In the genomic region with DNA sequence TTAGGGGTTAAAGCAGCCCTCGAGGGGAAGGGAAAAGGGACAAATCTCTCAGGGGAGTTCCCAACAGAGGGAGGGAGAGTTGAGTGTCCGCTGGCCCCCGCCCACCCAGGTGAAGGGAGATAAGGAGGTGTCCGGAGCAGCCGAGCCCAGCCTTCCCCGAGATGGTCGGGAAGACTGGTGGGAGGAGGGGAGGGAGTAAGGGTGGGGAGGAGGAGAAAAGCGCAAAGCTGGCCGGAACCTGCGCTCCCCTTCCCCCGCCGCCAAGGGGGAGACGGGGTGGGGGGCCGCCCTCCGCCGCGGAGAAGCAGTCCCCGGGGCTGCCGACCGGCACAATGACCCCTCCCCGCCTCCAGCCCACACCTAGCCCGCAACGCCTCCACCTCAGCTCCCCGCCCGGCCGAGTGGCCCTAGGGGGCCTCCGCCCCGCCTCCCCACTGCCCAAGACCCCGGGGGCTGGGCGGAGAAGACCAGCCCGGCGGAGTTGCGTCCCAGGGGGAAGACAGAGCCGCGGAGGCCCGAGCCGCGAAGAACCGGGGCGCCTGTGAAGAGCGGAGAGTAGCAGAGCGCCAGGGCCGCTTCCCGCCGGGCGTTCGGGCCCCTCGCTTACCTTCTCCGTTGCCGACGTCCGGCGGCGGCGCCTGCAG, we compare ENCODE assay signal across 8 cellular contexts. TPM values are rescaled to one million over a fixed set of nuclear protein-coding genes. Genes with fewer than 3 reads are reported as not detected.
DNase-seq lines count a peak whose midpoint lies in the region; ATAC-seq and TF ChIP-seq lines count a peak whose summit lies in the region.

No MANE protein-coding gene starts in this region.

- H3K27me3 Mint-ChIP-seq in activated T-cell treated with anti-CD3 and anti-CD28 coated beads, Interleukin-2, amount 50 U/mL, for 24 hours = no peaks in the 10 kb centered on the region
- no peaks in the 10 kb centered on the region for H3K27me3 Mint-ChIP-seq in neural crest cell (ENCODE audit: low read depth)

- no peaks in the 10 kb centered on the region for H3K27me3 ChIP-seq in thymus (ENCODE audit: control insufficient read depth, insufficient read depth)

- H3K36me3 Mint-ChIP-seq in activated T-cell treated with anti-CD3 and anti-CD28 coated beads, Interleukin-2, amount 50 U/mL, for 24 hours (ENCODE audit: low read depth) = peaks cover 25% of the 10 kb centered on the region
- H3K36me3 Mint-ChIP-seq in neural crest cell (ENCODE audit: low read depth) = peaks cover 6% of the 10 kb centered on the region

- peak overlapping the region; percentile 94 for H3K4me3 ChIP-seq in fibroblast of the aortic adventitia (ENCODE audit: low read depth, low read length)
- peak overlapping the region; percentile 80 for H3K4me3 ChIP-seq in thymus (ENCODE audit: low read length)

- peaks cover 44% of the 10 kb centered on the region for H3K4me1 Mint-ChIP-seq in activated T-cell treated with anti-CD3 and anti-CD28 coated beads, Interleukin-2, amount 50 U/mL, for 24 hours (ENCODE audit: low read depth)
- H3K4me1 Mint-ChIP-seq in neural crest cell = peaks cover 19% of the 10 kb centered on the region

- H3K4me1 ChIP-seq in thymus (ENCODE audit: control insufficient read depth, insufficient read depth, low read length) = peaks cover 10% of the 10 kb centered on the region

- peak overlapping the region; percentile 97 for H3K27ac ChIP-seq in thymus (ENCODE audit: low read depth)

- no peaks in the 10 kb centered on the region for H3K36me3 ChIP-seq in thymus (ENCODE audit: control insufficient read depth, insufficient read depth)

- H3K27ac Mint-ChIP-seq in activated T-cell treated with anti-CD3 and anti-CD28 coated beads, Interleukin-2, amount 50 U/mL, for 24 hours = peak overlapping the region; percentile 98
- H3K27ac Mint-ChIP-seq in neural crest cell (ENCODE audit: unreplicated experiment) = peak overlapping the region; percentile 76

- peak overlapping the region; percentile 97 for H3K4me3 Mint-ChIP-seq in activated T-cell treated with anti-CD3 and anti-CD28 coated beads, Interleukin-2, amount 50 U/mL, for 24 hours
- H3K4me3 Mint-ChIP-seq in neural crest cell = peak overlapping the region; percentile 98

- no peaks in the 10 kb centered on the region for H3K9me3 Mint-ChIP-seq in activated T-cell treated with anti-CD3 and anti-CD28 coated beads, Interleukin-2, amount 50 U/mL, for 24 hours
- peaks cover 4% of the 10 kb centered on the region for H3K9me3 Mint-ChIP-seq in neural crest cell

- H3K9me3 ChIP-seq in thymus (ENCODE audit: control insufficient read depth) = no peaks in the 10 kb centered on the region

- TF ChIP-seq CTCF in fibroblast of the aortic adventitia (IDR thresholded peaks at IDR 0.05; ENCODE audit: insufficient read depth, low read length) (no peak), neural crest cell (conservative IDR thresholded peaks at IDR 0.05) (no peak)

- DNase-seq in NOMO-1 treated with DMSO at 0.1 percent for 48 hours (lab: John Stamatoyannopoulos, UW; ENCODE audit: unreplicated experiment) (peak; percentile 9), NOMO-1 (lab: John Stamatoyannopoulos, UW; ENCODE audit: unreplicated experiment in 2 of 2) (no peak), NCI-H524 treated with DMSO at 0.1 percent for 48 hours (lab: John Stamatoyannopoulos, UW) (peak; percentile 18), fibroblast of the aortic adventitia (ENCODE audit: low read depth) (peak; percentile 18), neural crest cell (ENCODE audit: low read depth, low spot score) (peak; percentile 30)
- DNase-seq in activated T-cell treated with anti-CD3 and anti-CD28 coated beads, Interleukin-2, amount 50 U/mL, for 24 hours = peak; percentile 66

- WGBS in thymus = under 1% methylated on average over 53 of the region's 55 CpGs

- peak; percentile 12 for ATAC-seq in HG02943 (IDR thresholded peaks at IDR 0.05; ENCODE audit: low read depth, unreplicated experiment)

RNA-seq across cellular contexts. Expression of a gene that starts 0.5 kb away (rescaled TPM):
- total RNA-seq in fibroblast of the aortic adventitia (ENCODE audit: low replicate concordance) (44.5 and 293 TPM in 2 replicates), neural crest cell (85.4 and 92.6 TPM in 2 replicates)
- polyA plus RNA-seq in thymus = 12.2 TPM

RNA-seq across cellular contexts. Expression of a gene that starts 0.9 kb away (rescaled TPM):
- total RNA-seq in fibroblast of the aortic adventitia (ENCODE audit: low replicate concordance) = 28.8 and 51.8 TPM in 2 replicates
- total RNA-seq in neural crest cell = 17.8 and 22.4 TPM in 2 replicates
- 38.1 TPM for polyA plus RNA-seq in thymus

Comparison
In these comparisons a context has a peak if more than half of its experiments do, and no peak if none do; other contexts are left out.
1. DNase-seq: peak in NOMO-1 treated with DMSO at 0.1 percent for 48 hours (single experiment), NCI-H524 treated with DMSO at 0.1 percent for 48 hours (single experiment), activated T-cell treated with anti-CD3 and anti-CD28 coated beads, Interleukin-2, amount 50 U/mL, for 24 hours (single experiment), fibroblast of the aortic adventitia (single experiment) and neural crest cell (single experiment); none in NOMO-1 (0 of 2).